Comparison of ENCODE assay signal across 11 cellular contexts in the genomic region with DNA sequence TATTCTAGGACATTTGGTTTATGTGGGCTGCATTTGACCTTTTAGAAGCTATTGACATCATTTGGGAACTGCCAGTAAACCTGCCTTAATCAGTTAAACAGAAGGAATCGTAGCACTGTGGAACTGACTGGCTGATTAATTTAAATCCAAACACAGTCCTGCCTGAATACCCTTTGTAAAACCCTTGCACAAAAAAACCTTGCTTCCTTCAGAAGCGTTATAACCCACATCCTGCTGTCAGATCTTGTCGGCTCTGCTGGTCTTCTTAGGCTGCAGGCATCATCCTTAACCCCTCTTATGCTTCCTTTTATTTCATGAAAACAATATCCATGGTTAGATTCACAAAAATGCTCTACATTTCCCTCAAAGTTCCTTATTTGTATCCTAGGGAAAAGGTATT. TPM values are rescaled to one million over a fixed set of nuclear protein-coding genes. Genes with fewer than 3 reads are reported as not detected.
DNase-seq lines count a peak whose midpoint lies in the region; ATAC-seq and TF ChIP-seq lines count a peak whose summit lies in the region.
"Had no signal": no experiment of that assay in that cellular context is flagged by ENCODE, and none has a peak within 500 bp of the region (broad histone marks: within the 10 kb centered on the region; RNA-seq: fewer than 3 reads in every experiment).

No MANE protein-coding gene starts in this region.

- ATAC-seq in heart right ventricle (no peak), HG03432 (IDR thresholded peaks at IDR 0.05; ENCODE audit: unreplicated experiment) (peak; percentile 73), GM19351 (IDR thresholded peaks at IDR 0.05; ENCODE audit: unreplicated experiment) (no peak)
- peak; percentile 78 for ATAC-seq in stimulated activated naive CD8-positive, alpha-beta T cell treated with anti-CD3 and anti-CD28 coated beads, Interleukin-15, Interleukin-2, amounts not matched to agents 100 U/mL and 50 U/mL, for 24 hours

- H3K9me3 ChIP-seq in left ventricle myocardium inferior (replicated peaks), result no peaks in the 10 kb centered on the region
- no peaks in the 10 kb centered on the region for H3K9me3 ChIP-seq in heart right ventricle
- H3K9me3 ChIP-seq: BE2C, SJSA1 had no signal

- peak overlapping the region; percentile 65 for H3K27ac ChIP-seq in left ventricle myocardium inferior (replicated peaks)
- peak overlapping the region in 5 of 10 donors; percentile 5 to 70 (median 23) for H3K27ac ChIP-seq in heart right ventricle
- H3K27ac ChIP-seq: cardiac muscle cell, SJSA1 had no signal

- DNase-seq in left ventricle myocardium inferior (no peak), heart right ventricle (no peak), HFFc6 (no peak), NCI-H2029 (lab: John Stamatoyannopoulos, UW) (no peak)
- DNase-seq in stimulated activated naive CD8-positive, alpha-beta T cell treated with anti-CD3 and anti-CD28 coated beads, Interleukin-15, Interleukin-2, amounts not matched to agents 100 U/mL and 50 U/mL, for 24 hours, result no peak
- DNase-seq: BE2C had no signal

- H3K9me3 Mint-ChIP-seq in activated naive CD8-positive, alpha-beta T cell (ENCODE audit: low read depth), result no peaks in the 10 kb centered on the region
- no peaks in the 10 kb centered on the region for H3K9me3 Mint-ChIP-seq in HFFc6

- H3K36me3 ChIP-seq in left ventricle myocardium inferior (no peaks in the 10 kb centered on the region), heart right ventricle (no peaks in the 10 kb centered on the region)
- H3K36me3 ChIP-seq: BE2C, cardiac muscle cell, SJSA1 had no signal

- H3K4me3 ChIP-seq in left ventricle myocardium inferior (no peak overlapping the region), heart right ventricle (no peak overlapping the region)
- H3K4me3 ChIP-seq: cardiac muscle cell, SJSA1 had no signal

- H3K4me1 Mint-ChIP-seq in activated naive CD8-positive, alpha-beta T cell (ENCODE audit: low read depth), result peaks cover 41% of the 10 kb centered on the region
- peaks cover 15% of the 10 kb centered on the region for H3K4me1 Mint-ChIP-seq in HFFc6 (ENCODE audit: low read depth)

- peak overlapping the region; percentile 61 for H3K4me3 Mint-ChIP-seq in activated naive CD8-positive, alpha-beta T cell
- no peak overlapping the region for H3K4me3 Mint-ChIP-seq in HFFc6

- WGBS in heart right ventricle, 2 donors, result 24 to 28% methylated on average over 3 of the region's 3 CpGs

- no peak for TF ChIP-seq CTCF in left ventricle myocardium inferior (IDR thresholded peaks at IDR 0.05; ENCODE audit: borderline replicate concordance)
- TF ChIP-seq CTCF in heart right ventricle (IDR thresholded peaks at IDR 0.05), result no peak
- TF ChIP-seq CTCF in HFFc6 (IDR thresholded peaks at IDR 0.05), result no peak

- intact Hi-C loops in left ventricle myocardium inferior (cut with micrococcal nuclease), result no loop called here
- intact Hi-C loops in heart right ventricle (cut with DNase I), result loop anchor here in 1 of 10 donors (10.0 kb wide), 1 partner anchor 63 kb away; no protein-coding TSS in a partner anchor

- H3K27ac Mint-ChIP-seq in activated naive CD8-positive, alpha-beta T cell, result peak overlapping the region; percentile 24
- no peak overlapping the region for H3K27ac Mint-ChIP-seq in HFFc6

- H3K27me3 Mint-ChIP-seq in activated naive CD8-positive, alpha-beta T cell, result no peaks in the 10 kb centered on the region
- H3K27me3 Mint-ChIP-seq in HFFc6 (ENCODE audit: insufficient read depth), result no peaks in the 10 kb centered on the region

- H3K4me1 ChIP-seq in left ventricle myocardium inferior (peaks cover 71% of the 10 kb centered on the region), heart right ventricle (peaks cover 0 to 61% (median 43%) of the 10 kb centered on the region in 9 donors)
- H3K4me1 ChIP-seq: SJSA1 had no signal

- no peaks in the 10 kb centered on the region for H3K27me3 ChIP-seq in left ventricle myocardium inferior (ENCODE audit: low read depth)
- H3K27me3 ChIP-seq in heart right ventricle, result no peaks in the 10 kb centered on the region
- H3K27me3 ChIP-seq: BE2C, cardiac muscle cell, SJSA1 had no signal

- peaks cover 10% of the 10 kb centered on the region for H3K36me3 Mint-ChIP-seq in activated naive CD8-positive, alpha-beta T cell
- H3K36me3 Mint-ChIP-seq in HFFc6 (ENCODE audit: low read depth), result no peaks in the 10 kb centered on the region

RNA-seq across cellular contexts. Expression of a gene that starts 46.3 kb away (rescaled TPM):
- total RNA-seq in left ventricle myocardium inferior (1,051 TPM), heart right ventricle (1,000 to 10,000 TPM in 8 of 10 donors, 100 to 1,000 TPM in 2; 917 to 1,485 (median 1,108) TPM)
- 100 to 1,000 TPM; 488 to 515 TPM for polyA plus RNA-seq in heart right ventricle
- 100 to 1,000 TPM; 164 to 266 (median 182) TPM for total RNA-seq in HFFc6 (2021; fragmentation: NEBNext Ultra II Directional; extraction: Animal tissue kit (Norgen Biotek cat#: 25700))

Comparison
In these comparisons a context has a peak if more than half of its experiments do, and no peak if none do; other contexts are left out.
1. ATAC-seq: peak in HG03432 (single experiment) and stimulated activated naive CD8-positive, alpha-beta T cell treated with anti-CD3 and anti-CD28 coated beads, Interleukin-15, Interleukin-2, amounts not matched to agents 100 U/mL and 50 U/mL, for 24 hours (single experiment); none in heart right ventricle (0 of 8) and GM19351 (single experiment).